Comparison of ENCODE assay signal across 18 cellular contexts in genomic region chr17:247767-248166, GRCh38.
DNase-seq lines count a peak whose midpoint lies in the region; ATAC-seq and TF ChIP-seq lines count a peak whose summit lies in the region.
"Had no signal": no experiment of that assay in that cellular context is flagged by ENCODE, and none has a peak within 500 bp of the region (broad histone marks: within the 10 kb centered on the region; RNA-seq: fewer than 3 reads in every experiment).

No MANE protein-coding gene starts in this region.

- peak; percentile 15 for ATAC-seq in mucosa of descending colon

- 71 to 76% methylated on average over 8 of the region's 8 CpGs for WGBS in thyroid gland, 2 donors

- no peak overlapping the region for H3K27ac ChIP-seq in thyroid gland

- H3K4me3 ChIP-seq in mucosa of descending colon (no peak overlapping the region), thyroid gland (replicated peaks in 1 of 3) (no peak overlapping the region)
- H3K4me3 ChIP-seq: A549 had no signal

- H3K9me3 Mint-ChIP-seq in activated naive CD4-positive, alpha-beta T cell treated with anti-CD3 and anti-CD28 coated beads, Interleukin-2, amount 10 ng/mL, durations not matched to agents 7 days and 5 days = peaks cover 6% of the 10 kb centered on the region
- H3K9me3 Mint-ChIP-seq: activated naive CD4-positive, alpha-beta T cell treated with anti-CD3 and anti-CD28 coated beads, Interleukin-2, amount 50 U/mL, for 24 hours had no signal

- DNase-seq in activated naive CD4-positive, alpha-beta T cell treated with anti-CD3 and anti-CD28 coated beads, Interleukin-2, amount 10 ng/mL, durations not matched to agents 7 days and 5 days = peak; percentile 16
- DNase-seq in activated naive CD4-positive, alpha-beta T cell treated with anti-CD3 and anti-CD28 coated beads, Interleukin-2, amount 50 U/mL, for 16 hours = no peak
- DNase-seq in dermis microvascular lymphatic vessel endothelial cell (ENCODE audit: low read depth in 2 of 2) (peak; percentile 45 to 62), mucosa of descending colon (peak in 2 of 3 donors; percentile 18 to 48), thyroid gland (peak; percentile 7 to 9), retina (no peak), GM03348 (ENCODE audit: low spot score) (no peak)
- DNase-seq in activated CD4-positive, alpha-beta T cell treated with anti-CD3 and anti-CD28 coated beads, Interleukin-2, amount 50 U/mL, for 4 hours = no peak
- DNase-seq: hippocampal formation; islet precursor cell; midbrain; NCI-H2029; NCI-H446 treated with DMSO at 0.1 percent for 48 hours; stimulated activated CD4-positive, alpha-beta T cell treated with anti-CD3 and anti-CD28 coated beads, Interleukin-1b, Interleukin-23, amount 100 ng/mL, for 48 hours; SW 1271 had no signal

- TF ChIP-seq CTCF in mucosa of descending colon (IDR thresholded peaks at IDR 0.05) = no peak
- no peak for TF ChIP-seq CTCF in thyroid gland (IDR thresholded peaks at IDR 0.05)

- TF ChIP-seq POLR2A in thyroid gland (IDR thresholded peaks at IDR 0.05) = no peak

- no peak overlapping the region for H3K4me3 Mint-ChIP-seq in activated naive CD4-positive, alpha-beta T cell treated with anti-CD3 and anti-CD28 coated beads, Interleukin-2, amount 10 ng/mL, durations not matched to agents 7 days and 5 days
- H3K4me3 Mint-ChIP-seq: activated naive CD4-positive, alpha-beta T cell treated with anti-CD3 and anti-CD28 coated beads, Interleukin-2, amount 50 U/mL, for 24 hours; stimulated activated naive CD8-positive, alpha-beta T cell treated with anti-CD3 and anti-CD28 coated beads, Interleukin-15, Interleukin-2, amounts not matched to agents 100 ng/mL and 50 ng/mL, for 24 hours had no signal

- no peaks in the 10 kb centered on the region for H3K36me3 ChIP-seq in mucosa of descending colon (ENCODE audit: low read depth)
- H3K36me3 ChIP-seq in thyroid gland = peaks cover 0 to 7% of the 10 kb centered on the region in 2 donors

- H3K27me3 Mint-ChIP-seq in activated naive CD4-positive, alpha-beta T cell treated with anti-CD3 and anti-CD28 coated beads, Interleukin-2, amount 10 ng/mL, durations not matched to agents 7 days and 5 days = no peaks in the 10 kb centered on the region
- H3K27me3 Mint-ChIP-seq: activated naive CD4-positive, alpha-beta T cell treated with anti-CD3 and anti-CD28 coated beads, Interleukin-2, amount 50 U/mL, for 24 hours; stimulated activated naive CD8-positive, alpha-beta T cell treated with anti-CD3 and anti-CD28 coated beads, Interleukin-15, Interleukin-2, amounts not matched to agents 100 ng/mL and 50 ng/mL, for 24 hours had no signal

- intact Hi-C loops in mucosa of descending colon (cut with DNase I, micrococcal nuclease) (no loop called here), thyroid gland (cut with DNase I) (no loop called here)

- no peak overlapping the region for H3K27ac Mint-ChIP-seq in activated naive CD4-positive, alpha-beta T cell treated with anti-CD3 and anti-CD28 coated beads, Interleukin-2, amount 10 ng/mL, durations not matched to agents 7 days and 5 days
- H3K27ac Mint-ChIP-seq: activated naive CD4-positive, alpha-beta T cell treated with anti-CD3 and anti-CD28 coated beads, Interleukin-2, amount 50 U/mL, for 24 hours; stimulated activated naive CD8-positive, alpha-beta T cell treated with anti-CD3 and anti-CD28 coated beads, Interleukin-15, Interleukin-2, amounts not matched to agents 100 ng/mL and 50 ng/mL, for 24 hours had no signal

- no peaks in the 10 kb centered on the region for H3K4me1 Mint-ChIP-seq in activated naive CD4-positive, alpha-beta T cell treated with anti-CD3 and anti-CD28 coated beads, Interleukin-2, amount 10 ng/mL, durations not matched to agents 7 days and 5 days
- H3K4me1 Mint-ChIP-seq: activated naive CD4-positive, alpha-beta T cell treated with anti-CD3 and anti-CD28 coated beads, Interleukin-2, amount 50 U/mL, for 24 hours had no signal

- no peaks in the 10 kb centered on the region for H3K27me3 ChIP-seq in thyroid gland

- no peaks in the 10 kb centered on the region for H3K36me3 Mint-ChIP-seq in activated naive CD4-positive, alpha-beta T cell treated with anti-CD3 and anti-CD28 coated beads, Interleukin-2, amount 10 ng/mL, durations not matched to agents 7 days and 5 days

- CTCF ChIA-PET in activated naive CD4-positive, alpha-beta T cell treated with anti-CD3 and anti-CD28 coated beads, Interleukin-2, amount 10 ng/mL, durations not matched to agents 7 days and 5 days (lab: Charles Lee) = no interaction called here

- H3K4me1 ChIP-seq in mucosa of descending colon (ENCODE audit: low read depth) = peaks cover 4% of the 10 kb centered on the region
- H3K4me1 ChIP-seq in thyroid gland = peaks cover 0 to 8% of the 10 kb centered on the region in 2 donors
- H3K4me1 ChIP-seq: A549 had no signal

- H3K9me3 ChIP-seq in mucosa of descending colon (no peaks in the 10 kb centered on the region), thyroid gland (no peaks in the 10 kb centered on the region)
- H3K9me3 ChIP-seq: A549 had no signal

Comparison
In these comparisons a context has a peak if more than half of its experiments do, and no peak if none do; other contexts are left out.
1. DNase-seq: peak in activated naive CD4-positive, alpha-beta T cell treated with anti-CD3 and anti-CD28 coated beads, Interleukin-2, amount 10 ng/mL, durations not matched to agents 7 days and 5 days (single experiment), dermis microvascular lymphatic vessel endothelial cell (2 of 2), mucosa of descending colon (2 of 3) and thyroid gland (2 of 2); none in activated naive CD4-positive, alpha-beta T cell treated with anti-CD3 and anti-CD28 coated beads, Interleukin-2, amount 50 U/mL, for 16 hours (single experiment), activated CD4-positive, alpha-beta T cell treated with anti-CD3 and anti-CD28 coated beads, Interleukin-2, amount 50 U/mL, for 4 hours (0 of 2), retina (single experiment) and GM03348 (single experiment).